In the genomic region with DNA sequence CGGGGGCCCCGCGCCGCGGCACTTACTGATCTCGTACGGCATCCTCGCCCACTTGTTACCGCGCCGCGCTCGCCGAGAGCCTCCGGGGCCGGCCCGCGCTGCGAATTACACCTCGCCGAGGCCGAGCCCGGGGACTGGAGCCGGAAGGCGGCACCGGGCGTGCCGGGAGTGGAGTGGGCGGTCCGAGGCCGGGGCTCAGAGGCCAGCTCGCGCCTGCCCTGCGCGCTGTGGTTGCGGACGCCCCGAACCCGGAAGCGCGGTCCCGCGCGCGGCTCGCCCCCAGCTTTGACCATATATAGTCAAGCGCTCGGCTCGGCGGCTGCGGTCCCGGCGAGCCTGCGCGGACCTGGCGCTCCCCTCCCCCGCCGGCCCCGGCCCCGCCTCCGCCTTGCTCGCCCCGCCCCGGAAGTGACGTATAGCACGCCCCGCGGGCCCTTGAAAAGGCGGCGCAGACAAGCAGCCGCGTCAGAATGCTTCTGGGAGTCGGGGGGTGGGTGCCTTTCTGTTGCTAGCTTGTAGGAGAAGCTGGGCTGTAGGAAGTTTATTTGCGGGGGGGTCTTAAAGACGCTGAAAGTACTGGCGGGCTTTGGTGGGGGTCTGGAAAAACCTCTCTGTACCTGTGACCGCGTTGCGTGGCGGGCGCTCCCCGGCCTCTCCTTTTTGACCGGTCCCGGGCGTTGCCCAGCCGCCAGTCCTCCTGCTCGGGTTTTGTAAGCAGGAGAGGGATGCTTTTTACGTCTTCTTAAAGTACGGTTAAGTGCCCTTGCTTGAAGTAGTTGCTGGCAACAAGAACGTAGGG, we compare ENCODE assay signal across 8 cellular contexts. TPM values are rescaled to one million over a fixed set of nuclear protein-coding genes. Genes with fewer than 3 reads are reported as not detected.
DNase-seq lines count a peak whose midpoint lies in the region; ATAC-seq, FAIRE-seq and TF ChIP-seq lines count a peak whose summit lies in the region.

A gene with protein sequence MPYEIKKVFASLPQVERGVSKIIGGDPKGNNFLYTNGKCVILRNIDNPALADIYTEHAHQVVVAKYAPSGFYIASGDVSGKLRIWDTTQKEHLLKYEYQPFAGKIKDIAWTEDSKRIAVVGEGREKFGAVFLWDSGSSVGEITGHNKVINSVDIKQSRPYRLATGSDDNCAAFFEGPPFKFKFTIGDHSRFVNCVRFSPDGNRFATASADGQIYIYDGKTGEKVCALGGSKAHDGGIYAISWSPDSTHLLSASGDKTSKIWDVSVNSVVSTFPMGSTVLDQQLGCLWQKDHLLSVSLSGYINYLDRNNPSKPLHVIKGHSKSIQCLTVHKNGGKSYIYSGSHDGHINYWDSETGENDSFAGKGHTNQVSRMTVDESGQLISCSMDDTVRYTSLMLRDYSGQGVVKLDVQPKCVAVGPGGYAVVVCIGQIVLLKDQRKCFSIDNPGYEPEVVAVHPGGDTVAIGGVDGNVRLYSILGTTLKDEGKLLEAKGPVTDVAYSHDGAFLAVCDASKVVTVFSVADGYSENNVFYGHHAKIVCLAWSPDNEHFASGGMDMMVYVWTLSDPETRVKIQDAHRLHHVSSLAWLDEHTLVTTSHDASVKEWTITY (minus strand): TSS at position 175 of the 799 bp plus-strand sequence. CDS start 133 bp downstream, at position 42.

- CTCF ChIA-PET in HepG2 (lab: Yijun Ruan, JAX; ENCODE audit: low intra/inter-chr PET ratio, low total read pairs): no interaction called here

- H3K36me3 Mint-ChIP-seq in dendritic cell treated with granulocyte-macrophage colony-stimulating factor and Interleukin-4, amounts not matched to agents 40 ng/mL and 50 ng/mL, for 4 days (ENCODE audit: low read depth): peaks cover 50% of the 10 kb centered on the region

- peaks cover 47% of the 10 kb centered on the region for H3K79me2 ChIP-seq in HepG2 (ENCODE audit: insufficient read depth, low read length)

- intact Hi-C loops in dendritic cell treated with granulocyte-macrophage colony-stimulating factor and Interleukin-4, amounts not matched to agents 40 ng/mL and 50 ng/mL, for 4 days (cut with micrococcal nuclease): loop anchor here (1.0 to 2.0 kb wide), 2 partner anchors 21 to 98 kb away; no protein-coding TSS in a partner anchor
- intact Hi-C loops in HepG2 (cut with micrococcal nuclease; ENCODE audit: unreplicated experiment): no loop called here

- TF ChIP-seq POLR2A in HepG2 (IDR thresholded peaks at IDR 0.05; ENCODE audit: insufficient read depth in 1 of 2, low read depth in 2 of 2, low read length in 2 of 2): peak in 1 of 2 experiments; percentile 97; a peak in 2 of 4 replicates

- BruUV-seq in HepG2 (replicated peaks; lab: Mats Ljungman, UMichigan): no TSS peak

- H3K27me3 Mint-ChIP-seq in dendritic cell treated with granulocyte-macrophage colony-stimulating factor and Interleukin-4, amounts not matched to agents 40 ng/mL and 50 ng/mL, for 4 days: peaks cover 14% of the 10 kb centered on the region

- peak within 1 kb of the TSS; percentile 92 for H3K4me2 ChIP-seq in HepG2 (ENCODE audit: low read depth, low read length)

- H3K4me3 Mint-ChIP-seq in dendritic cell treated with granulocyte-macrophage colony-stimulating factor and Interleukin-4, amounts not matched to agents 40 ng/mL and 50 ng/mL, for 4 days: peak within 1 kb of the TSS; percentile 95

- WGBS in HepG2 (ENCODE audit: low lambda C conversion rate): 74% methylated on average over 15 of the region's 90 CpGs

- peak within 1 kb of the TSS; percentile 93 for H3K27ac ChIP-seq in C4-2B
- H3K27ac ChIP-seq in HepG2 (ENCODE audit: extremely low read length, insufficient read depth, low read length): peak within 1 kb of the TSS; percentile 85

- in situ Hi-C loops in HepG2 (cut with HindIII; ENCODE audit: extremely low pct_ligation_motif_present, low pct_unique_long_range_greater_than_20kb): no loop called here

- peaks cover 89% of the 10 kb centered on the region for H3K4me1 ChIP-seq in HepG2 (ENCODE audit: insufficient read depth, low read length)

- H3K9me3 ChIP-seq in HepG2 (ENCODE audit: low read length): no peaks in the 10 kb centered on the region

- DNase-seq in NCI-H748 (lab: John Stamatoyannopoulos, UW; ENCODE audit: unreplicated experiment) (peak; percentile 92), HepG2 (ENCODE audit: low spot score) (peak; percentile 89)
- DNase-seq in activated CD4-positive, alpha-beta T cell treated with anti-CD3 and anti-CD28 coated beads, Interleukin-2, amount 50 U/mL, for 4 hours: peak; percentile 84 to 85
- DNase-seq in stimulated activated CD4-positive, alpha-beta T cell treated with anti-CD3 and anti-CD28 coated beads, Interleukin-2, amount 100 ng/mL, for 48 hours: peak; percentile 85 to 96

- no peak within 1 kb of the TSS for H2AFZ ChIP-seq in HepG2 (ENCODE audit: low read length)

- no peak for FAIRE-seq in HepG2 (lab: Jason Lieb, UNC)

- POLR2A ChIA-PET in HepG2 (lab: Yijun Ruan, JAX): interaction anchor here (0.9 to 4.5 kb wide), 13 partner anchors 9 to 964 kb away, joined by 3 to 29 read pairs (median 5); partner anchors contain the start of gene SLC2A9

- H4K20me1 ChIP-seq in HepG2 (ENCODE audit: insufficient read depth, low read length): 0 out of 2 replicates have a peak, but pooled peaks cover 8% of the 10 kb centered on the region

- H3K9ac ChIP-seq in HepG2 (ENCODE audit: insufficient read depth, low read depth, low read length): peak within 1 kb of the TSS; percentile 86

- H3K4me3 ChIP-seq in HepG2 (replicated peaks in 1 of 3; ENCODE audit: insufficient read depth in 1 of 3, low read depth in 2 of 3, low read length in 3 of 3): peak within 1 kb of the TSS; percentile 82 to 93 (median 88)

- no peaks in the 10 kb centered on the region for H3K9me3 Mint-ChIP-seq in dendritic cell treated with granulocyte-macrophage colony-stimulating factor and Interleukin-4, amounts not matched to agents 40 ng/mL and 50 ng/mL, for 4 days

- H3K27me3 ChIP-seq in HepG2 (ENCODE audit: control insufficient read depth in 1 of 2, insufficient read depth in 2 of 2, low read length in 2 of 2): no peaks in the 10 kb centered on the region

- peaks cover 69% of the 10 kb centered on the region for H3K4me1 Mint-ChIP-seq in dendritic cell treated with granulocyte-macrophage colony-stimulating factor and Interleukin-4, amounts not matched to agents 40 ng/mL and 50 ng/mL, for 4 days (ENCODE audit: low read depth)

- H3K36me3 ChIP-seq in HepG2 (replicated peaks in 1 of 2; ENCODE audit: control insufficient read depth in 1 of 2, insufficient read depth in 2 of 2, low read length in 2 of 2): peaks cover 12 to 34% of the 10 kb centered on the region in 2 experiments

- H3K27ac Mint-ChIP-seq in dendritic cell treated with granulocyte-macrophage colony-stimulating factor and Interleukin-4, amounts not matched to agents 40 ng/mL and 50 ng/mL, for 4 days: peak within 1 kb of the TSS; percentile 99

- ATAC-seq in GM19372 (IDR thresholded peaks at IDR 0.05; ENCODE audit: low read depth, unreplicated experiment): peak; percentile 86
- peak; percentile 88 for ATAC-seq in HG03521 (IDR thresholded peaks at IDR 0.05; ENCODE audit: unreplicated experiment)
- ATAC-seq in HepG2: peak; percentile 86

- 0 out of 2 replicates have a peak, but pooled peaks have one; percentile 21 for TF ChIP-seq RAD21 in HepG2 (CRISPR knock-in tag; IDR thresholded peaks at IDR 0.05)

- TF ChIP-seq EP300 in HepG2 (IDR thresholded peaks at IDR 0.05; ENCODE audit: low read depth in 2 of 2, low read length in 2 of 2) (peak in 1 of 2 experiments; percentile 10; a peak in 1 of 4 replicates), HepG2 (CRISPR knock-in tag; IDR thresholded peaks at IDR 0.05; ENCODE audit: borderline replicate concordance) (no peak)

- no peak for TF ChIP-seq CTCF in C4-2B (conservative IDR thresholded peaks at IDR 0.05)
- TF ChIP-seq CTCF in HepG2 (CRISPR knock-in tag; IDR thresholded peaks at IDR 0.05): no peak

TF ChIP-seq in HepG2, 621 proteins besides CTCF, POLR2A, EP300 and RAD21 (continues in another document):
- TF ChIP-seq ZFP36 (IDR thresholded peaks at IDR 0.05; ENCODE audit: borderline replicate concordance, low read depth, low read length, partially characterized antibody) (peak; percentile 9), ZNF776 (CRISPR knock-in tag; IDR thresholded peaks at IDR 0.05) (peak; percentile 36; the same call in 1 of the 2 replicates), ISL2 (CRISPR knock-in tag; IDR thresholded peaks at IDR 0.05) (0 out of 2 replicates have a peak, but pooled peaks have one; percentile 26), ZNF619 (CRISPR knock-in tag; IDR thresholded peaks at IDR 0.05) (no peak), GATA4 (IDR thresholded peaks at IDR 0.05; ENCODE audit: borderline replicate concordance, low read depth) (0 out of 2 replicates have a peak, but pooled peaks have one; percentile 42), SPEN (CRISPR knock-in tag; IDR thresholded peaks at IDR 0.05; ENCODE audit: low read depth) (peak; percentile 47; the same call in 1 of the 2 replicates), HNRNPL (IDR thresholded peaks at IDR 0.05; ENCODE audit: low read depth, low read length) (0 out of 2 replicates have a peak, but pooled peaks have one; percentile 42), TAF1 (CRISPR knock-in tag; IDR thresholded peaks at IDR 0.05) (peak; percentile 64), ZNF773 (CRISPR knock-in tag; IDR thresholded peaks at IDR 0.05; ENCODE audit: borderline replicate concordance) (no peak)

RNA-seq across cellular contexts. Expression of the gene that starts here (rescaled TPM):
- 106 and 120 TPM in 2 replicates for total RNA-seq in HepG2 (2016; rRNA removed; fragmentation: Illumina TruSeq; extraction: Trizol)
- 50.7 and 51.7 TPM in 2 replicates for total RNA-seq in HepG2 (2016; cell fraction: cytosol; rRNA removed; fragmentation: Illumina TruSeq; extraction: Trizol; ENCODE audit: low read depth)
- total RNA-seq in HepG2 (2016; cell fraction: insoluble cytoplasmic fraction; rRNA removed; fragmentation: Illumina TruSeq; extraction: Trizol): 98.1 and 109 TPM in 2 replicates
- total RNA-seq in HepG2 (2016; cell fraction: membrane; rRNA removed; fragmentation: Illumina TruSeq; extraction: Trizol): 54.9 and 56.0 TPM in 2 replicates
- total RNA-seq in HepG2 (2016; cell fraction: nucleus; rRNA removed; fragmentation: Illumina TruSeq; extraction: Trizol): 57.3 and 65.4 TPM in 2 replicates
- 198 and 199 TPM in 2 replicates for polyA plus RNA-seq in HepG2 (2011; rRNA removed)
- polyA plus RNA-seq in HepG2 (2011; cell fraction: cytosol; rRNA removed): 187 and 226 TPM in 2 replicates
- polyA plus RNA-seq in HepG2 (2011; cell fraction: nucleus; rRNA removed): 166 and 177 TPM in 2 replicates
- 117 and 122 TPM in 2 replicates for polyA plus RNA-seq in HepG2 (2012)
- polyA plus RNA-seq in HepG2 (2016; cell fraction: cytosol; fragmentation: Illumina TruSeq; extraction: Trizol; ENCODE audit: low read depth): 33.9 and 35.4 TPM in 2 replicates
- 136 and 179 TPM in 2 replicates for polyA plus RNA-seq in HepG2 (2016; cell fraction: insoluble cytoplasmic fraction; fragmentation: Illumina TruSeq; extraction: Trizol; ENCODE audit: low read depth)
- polyA plus RNA-seq in HepG2 (2016; cell fraction: membrane; fragmentation: Illumina TruSeq; extraction: Trizol; ENCODE audit: low read depth): 47.7 and 51.7 TPM in 2 replicates
- polyA plus RNA-seq in HepG2 (2016; cell fraction: nucleus; fragmentation: Illumina TruSeq; extraction: Trizol; ENCODE audit: insufficient read depth, low read depth): 118 and 124 TPM in 2 replicates
- polyA minus RNA-seq in HepG2 (2011; rRNA and poly(A)+ RNA removed; ENCODE audit: low replicate concordance): 149 and 296 TPM in 2 replicates
- polyA minus RNA-seq in HepG2 (2011; cell fraction: cytosol; rRNA and poly(A)+ RNA removed): 111 and 136 TPM in 2 replicates
- polyA minus RNA-seq in HepG2 (2011; cell fraction: nucleus; rRNA and poly(A)+ RNA removed): 82.2 and 96.2 TPM in 2 replicates

Comparison
In these comparisons a context has a peak if more than half of its experiments do, and no peak if none do; other contexts are left out.
1. Peak in every context shown above with its lines: DNase-seq, ATAC-seq, H3K4me3 ChIP-seq and H3K27ac ChIP-seq.